In genomic region chr6:17583811-17584210, GRCh38 we compare ENCODE assay signal across 9 cellular contexts. TPM values are rescaled to one million over a fixed set of nuclear protein-coding genes. Genes with fewer than 3 reads are reported as not detected.
DNase-seq lines count a peak whose midpoint lies in the region; ATAC-seq and TF ChIP-seq lines count a peak whose summit lies in the region.
"Had no signal": no experiment of that assay in that cellular context is flagged by ENCODE, and none has a peak within 500 bp of the region (broad histone marks: within the 10 kb centered on the region; RNA-seq: fewer than 3 reads in every experiment).

No MANE protein-coding gene starts in this region.

- no peak for DNase-seq in activated B cell treated with CpG ODN at 0.5 μM for 24 hours
- no peak for DNase-seq in right atrium auricular region (ENCODE audit: low spot score)
- DNase-seq in NCI-H226 = no peak
- DNase-seq in endothelial cell (ENCODE audit: low spot score) = no peak
- DNase-seq in NCI-H2107 treated with DMSO at 0.1 percent for 48 hours (lab: John Stamatoyannopoulos, UW; ENCODE audit: unreplicated experiment) = no peak

- H3K27ac ChIP-seq in right atrium auricular region = peak overlapping the region; percentile 67 to 74

- H3K4me3 ChIP-seq in right atrium auricular region (peak overlapping the region in 1 of 2 donors; percentile 16), skeletal muscle satellite cell (ENCODE audit: low read length) (peak overlapping the region; percentile 17)

- CTCF ChIA-PET in activated B cell treated with CpG ODN at 0.5 μM for 24 hours (lab: Charles Lee) = interaction anchor here (0.8 to 2.7 kb wide), 7 partner anchors 8 to 427 kb away, joined by 3 to 18 read pairs (median 4); partner anchors contain the start of gene FAM8A1

- H3K9me3 Mint-ChIP-seq in activated B cell treated with CpG ODN at 0.5 μM for 24 hours (peaks cover 4% of the 10 kb centered on the region), endothelial cell (ENCODE audit: unreplicated experiment) (no peaks in the 10 kb centered on the region)

- H3K4me1 ChIP-seq in right atrium auricular region (peaks cover 0 to 7% of the 10 kb centered on the region in 2 donors), skeletal muscle satellite cell (ENCODE audit: control insufficient read depth, insufficient read depth, low read length) (peaks cover 7% of the 10 kb centered on the region)

- intact Hi-C loops in activated B cell treated with CpG ODN at 0.5 μM for 24 hours (cut with micrococcal nuclease) = loop anchor here (1.0 kb wide), 4 partner anchors 220 to 538 kb away; partner anchors contain the start of gene NHLRC1

- TF ChIP-seq CTCF in activated B cell treated with CpG ODN at 0.5 μM for 24 hours (IDR thresholded peaks at IDR 0.05) (no peak), right atrium auricular region (IDR thresholded peaks at IDR 0.05) (no peak), endothelial cell (IDR thresholded peaks at IDR 0.05; ENCODE audit: unreplicated experiment) (no peak)

- H3K4me2 ChIP-seq in skeletal muscle satellite cell (ENCODE audit: low read length) = peak overlapping the region; percentile 61

- ATAC-seq in GM21786 (IDR thresholded peaks at IDR 0.05; ENCODE audit: unreplicated experiment) = peak; percentile 3
- ATAC-seq in activated B cell treated with CpG ODN at 0.5 μM for 24 hours (ENCODE audit: low read depth) = no peak
- ATAC-seq in GM19463 (IDR thresholded peaks at IDR 0.05; ENCODE audit: unreplicated experiment) = no peak

- no peak overlapping the region for H3K4me3 Mint-ChIP-seq in activated B cell treated with CpG ODN at 0.5 μM for 24 hours
- H3K4me3 Mint-ChIP-seq in endothelial cell (ENCODE audit: unreplicated experiment) = no peak overlapping the region
- H3K4me3 Mint-ChIP-seq: activated T-helper 1 cell treated with anti-CD3 and anti-CD28 coated beads, Interleukin-12 subunit alpha, Interleukin-12 subunit beta, Interleukin-2, Interleukin-4 antibody, amounts not matched to agents 30 ng/mL and 10 ng/mL and 1 ng/mL, durations not matched to agents 14 hours and 24 hours and 36 hours had no signal

- H3K4me1 Mint-ChIP-seq in activated B cell treated with CpG ODN at 0.5 μM for 24 hours (peaks cover 3% of the 10 kb centered on the region), endothelial cell (ENCODE audit: unreplicated experiment) (peaks cover 3% of the 10 kb centered on the region)

- H3K36me3 ChIP-seq in right atrium auricular region (no peaks in the 10 kb centered on the region), skeletal muscle satellite cell (ENCODE audit: insufficient read depth, low read length) (no peaks in the 10 kb centered on the region)

- H3K36me3 Mint-ChIP-seq in activated B cell treated with CpG ODN at 0.5 μM for 24 hours (ENCODE audit: low read depth) = no peaks in the 10 kb centered on the region
- H3K36me3 Mint-ChIP-seq in endothelial cell (ENCODE audit: low read depth, unreplicated experiment) = no peaks in the 10 kb centered on the region

- H3K27ac Mint-ChIP-seq in activated B cell treated with CpG ODN at 0.5 μM for 24 hours = peak overlapping the region; percentile 19
- no peak overlapping the region for H3K27ac Mint-ChIP-seq in endothelial cell (ENCODE audit: unreplicated experiment)
- H3K27ac Mint-ChIP-seq: activated T-helper 1 cell treated with anti-CD3 and anti-CD28 coated beads, Interleukin-12 subunit alpha, Interleukin-12 subunit beta, Interleukin-2, Interleukin-4 antibody, amounts not matched to agents 30 ng/mL and 10 ng/mL and 1 ng/mL, durations not matched to agents 14 hours and 24 hours and 36 hours had no signal

- H3K27me3 Mint-ChIP-seq in activated B cell treated with CpG ODN at 0.5 μM for 24 hours (peaks cover 2% of the 10 kb centered on the region), endothelial cell (ENCODE audit: unreplicated experiment) (no peaks in the 10 kb centered on the region)

- no peaks in the 10 kb centered on the region for H3K27me3 ChIP-seq in right atrium auricular region
- no peaks in the 10 kb centered on the region for H3K27me3 ChIP-seq in skeletal muscle satellite cell (ENCODE audit: control insufficient read depth, insufficient read depth, low read length)

- peak overlapping the region; percentile 49 for H3K9ac ChIP-seq in skeletal muscle satellite cell (ENCODE audit: low read depth, low read length)

- POLR2A ChIA-PET in activated B cell treated with CpG ODN at 0.5 μM for 24 hours (lab: Charles Lee) = no interaction called here

- H3K9me3 ChIP-seq in right atrium auricular region (no peaks in the 10 kb centered on the region), skeletal muscle satellite cell (replicated peaks; ENCODE audit: low read length) (no peaks in the 10 kb centered on the region)

RNA-seq across cellular contexts. Expression of gene FAM8A1, which starts 16.3 kb away (rescaled TPM):
- total RNA-seq in activated B cell treated with CpG ODN at 0.5 μM for 24 hours (2.6 and 3.0 TPM in 2 replicates), right atrium auricular region (10 to 100 TPM; 19.3 to 21.0 TPM), endothelial cell (ENCODE audit: unreplicated experiment) (7.6 TPM)
- total RNA-seq in skeletal muscle satellite cell (2012; rRNA removed) = 13.9 and 15.1 TPM in 2 replicates
